1 cellular context compared by ENCODE assay signal in genomic region chr14:78319826-78320635, GRCh38.
TF ChIP-seq lines count a peak whose summit lies in the region.

No MANE protein-coding gene starts in this region.

TF ChIP-seq in SK-N-SH, 30 proteins besides CTCF, POLR2A, EP300 and RAD21 (continued from another document):
- TF ChIP-seq EZH2phosphoT487 (IDR thresholded peaks at IDR 0.05; ENCODE audit: borderline replicate concordance, low read depth) = no peak
- TF ChIP-seq TEAD4 (IDR thresholded peaks at IDR 0.05; ENCODE audit: borderline replicate concordance, insufficient read depth) = no peak
- no peak for TF ChIP-seq PBX3 (IDR thresholded peaks at IDR 0.05)
- TF ChIP-seq GABPA (IDR thresholded peaks at IDR 0.05; ENCODE audit: low read depth) = no peak
- TF ChIP-seq USF1 (IDR thresholded peaks at IDR 0.05; ENCODE audit: borderline replicate concordance, low read depth) = no peak
- TF ChIP-seq JUND (IDR thresholded peaks at IDR 0.05) = no peak
- TF ChIP-seq POLR2AphosphoS5 (IDR thresholded peaks at IDR 0.05; ENCODE audit: low read depth, low read length) = no peak
- TF ChIP-seq SMC3 (IDR thresholded peaks at IDR 0.05; ENCODE audit: low read depth, low read length) = no peak
- TF ChIP-seq, protein P1, sequence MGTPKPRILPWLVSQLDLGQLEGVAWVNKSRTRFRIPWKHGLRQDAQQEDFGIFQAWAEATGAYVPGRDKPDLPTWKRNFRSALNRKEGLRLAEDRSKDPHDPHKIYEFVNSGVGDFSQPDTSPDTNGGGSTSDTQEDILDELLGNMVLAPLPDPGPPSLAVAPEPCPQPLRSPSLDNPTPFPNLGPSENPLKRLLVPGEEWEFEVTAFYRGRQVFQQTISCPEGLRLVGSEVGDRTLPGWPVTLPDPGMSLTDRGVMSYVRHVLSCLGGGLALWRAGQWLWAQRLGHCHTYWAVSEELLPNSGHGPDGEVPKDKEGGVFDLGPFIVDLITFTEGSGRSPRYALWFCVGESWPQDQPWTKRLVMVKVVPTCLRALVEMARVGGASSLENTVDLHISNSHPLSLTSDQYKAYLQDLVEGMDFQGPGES (IDR thresholded peaks at IDR 0.05; ENCODE audit: low read depth, low read length) = no peak
